In the genomic region with DNA sequence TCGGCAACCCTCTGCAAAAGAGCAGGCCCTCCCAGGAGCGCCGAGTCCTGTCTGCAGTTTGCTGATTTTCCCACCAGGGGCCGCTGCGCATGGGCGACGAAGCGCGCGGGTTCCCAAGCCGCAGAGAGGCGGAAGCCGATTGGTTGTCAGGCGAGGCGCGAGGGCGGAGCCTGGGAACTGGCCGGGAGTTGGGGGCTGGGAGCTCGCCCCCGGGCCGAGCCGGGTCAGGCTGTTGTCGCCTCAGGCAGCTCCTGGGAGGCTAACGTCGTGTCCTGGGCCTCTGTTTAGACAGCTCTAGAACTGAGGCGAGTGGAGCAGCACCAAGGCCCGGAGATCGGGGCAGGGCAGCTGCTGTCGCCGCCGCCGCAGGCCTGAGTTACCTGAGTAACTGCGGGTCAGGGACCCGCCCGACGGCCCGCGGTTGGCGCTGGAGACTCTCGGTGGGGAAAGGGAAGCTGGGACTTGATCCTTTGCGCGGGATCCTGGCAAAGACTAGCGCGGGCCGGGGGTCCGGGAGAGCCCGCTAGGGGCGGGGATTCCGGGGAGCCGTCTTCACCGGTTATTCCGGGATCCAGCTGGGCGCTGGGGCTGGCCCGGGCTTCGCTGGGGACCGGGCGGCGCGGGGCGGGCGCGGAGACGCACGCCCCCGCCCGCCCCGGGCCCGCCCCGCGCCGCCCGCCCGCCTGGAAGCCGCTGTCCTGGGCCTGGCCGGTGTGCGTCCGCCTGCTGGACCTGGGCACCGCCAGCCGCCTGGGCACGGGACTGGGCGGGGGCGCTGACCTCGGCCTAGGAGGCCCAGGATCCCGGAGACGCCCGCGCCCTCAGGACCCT, we compare ENCODE assay signal across 8 cellular contexts. TPM values are rescaled to one million over a fixed set of nuclear protein-coding genes. Genes with fewer than 3 reads are reported as not detected.
DNase-seq lines count a peak whose midpoint lies in the region; ATAC-seq, FAIRE-seq and TF ChIP-seq lines count a peak whose summit lies in the region.

A gene (plus strand): TSS at position 688 of the 831 bp plus-strand sequence. CDS start 607 bp downstream, outside the sequence.

- peak within 1 kb of the TSS; percentile 85 to 96 (median 96) for H3K27ac ChIP-seq in pancreas
- H3K27ac ChIP-seq in tibial artery = peak within 1 kb of the TSS; percentile 93 to 98

- H3K27me3 Mint-ChIP-seq in activated naive CD8-positive, alpha-beta T cell treated with anti-CD3 and anti-CD28 coated beads for 36 hours = no peaks in the 10 kb centered on the region

- FAIRE-seq in pancreas (lab: Jason Lieb, UNC) = no peak

- peaks cover 16 to 36% (median 28%) of the 10 kb centered on the region in 3 donors for H3K4me1 ChIP-seq in pancreas
- H3K4me1 ChIP-seq in tibial artery = peaks cover 0 to 46% (median 39%) of the 10 kb centered on the region in 4 donors

- TF ChIP-seq CTCF in GM12864 (IDR thresholded peaks at IDR 0.05; ENCODE audit: low read depth, low read length, missing control alignments) (peak; percentile 87), pancreas (IDR thresholded peaks at IDR 0.05) (peak; percentile 96 to 98 (median 97)), tibial artery (IDR thresholded peaks at IDR 0.05) (peak; percentile 96 to 99)

- H3K9me3 Mint-ChIP-seq in activated naive CD8-positive, alpha-beta T cell treated with anti-CD3 and anti-CD28 coated beads for 36 hours = no peaks in the 10 kb centered on the region

- peaks cover 15% of the 10 kb centered on the region for H3K36me3 Mint-ChIP-seq in activated naive CD8-positive, alpha-beta T cell treated with anti-CD3 and anti-CD28 coated beads for 36 hours

- H3K36me3 ChIP-seq in pancreas = no peaks in the 10 kb centered on the region
- H3K36me3 ChIP-seq in tibial artery = no peaks in the 10 kb centered on the region

- peak within 1 kb of the TSS; percentile 98 for H3K4me3 Mint-ChIP-seq in activated naive CD8-positive, alpha-beta T cell treated with anti-CD3 and anti-CD28 coated beads for 36 hours

- H3K27me3 ChIP-seq in pancreas = no peaks in the 10 kb centered on the region
- H3K27me3 ChIP-seq in tibial artery = no peaks in the 10 kb centered on the region

- H3K9me3 ChIP-seq in pancreas (no peaks in the 10 kb centered on the region), tibial artery (no peaks in the 10 kb centered on the region)

- 0 to 1% methylated on average over 39 to 86 of the region's 87 CpGs for WGBS in pancreas, 2 donors

- peaks cover 53% of the 10 kb centered on the region for H3K4me1 Mint-ChIP-seq in activated naive CD8-positive, alpha-beta T cell treated with anti-CD3 and anti-CD28 coated beads for 36 hours

- peak within 1 kb of the TSS; percentile 88 for H3K4me3 ChIP-seq in GM12864 (ENCODE audit: low read depth, low read length)
- peak within 1 kb of the TSS; percentile 80 to 92 (median 82) for H3K4me3 ChIP-seq in pancreas
- H3K4me3 ChIP-seq in tibial artery = peak within 1 kb of the TSS; percentile 89 to 93

- peak within 1 kb of the TSS; percentile 97 for H3K27ac Mint-ChIP-seq in activated naive CD8-positive, alpha-beta T cell treated with anti-CD3 and anti-CD28 coated beads for 36 hours

- ATAC-seq in HG02610 (IDR thresholded peaks at IDR 0.05; ENCODE audit: unreplicated experiment) (peak; percentile 56), pancreas (peak; percentile 89 to 95 (median 91))

- DNase-seq in GM12864 (ENCODE audit: low read depth) (peak; percentile 87), NCI-H1092 (lab: John Stamatoyannopoulos, UW) (peak; percentile 89), SKM-1 treated with dmso at 0.1 percent for 144 hours (lab: John Stamatoyannopoulos, UW; ENCODE audit: unreplicated experiment) (peak; percentile 85), head of caudate nucleus (peak; percentile 86 to 99 (median 96)), pancreas (peak; percentile 93 to 98 (median 96)), tibial artery (peak; percentile 92 to 96)
- DNase-seq in activated naive CD8-positive, alpha-beta T cell treated with anti-CD3 and anti-CD28 coated beads for 36 hours = peak; percentile 99

- intact Hi-C loops in head of caudate nucleus (cut with DNase I) (loop anchor here (2.0 kb wide), 1 partner anchor 218 kb away; no protein-coding TSS in a partner anchor), pancreas (cut with DNase I) (loop anchor here in 1 of 3 donors (5.0 kb wide), 1 partner anchor 217 kb away; no protein-coding TSS in a partner anchor), tibial artery (cut with DNase I; ENCODE audit: low total_unique reads) (loop anchor here (2.0 to 5.0 kb wide), 2 partner anchors 92 to 218 kb away; no protein-coding TSS in a partner anchor)

RNA-seq across cellular contexts. Expression of the gene that starts here (rescaled TPM):
- total RNA-seq in activated naive CD8-positive, alpha-beta T cell treated with anti-CD3 and anti-CD28 coated beads for 36 hours = 10 to 100 TPM; 49.4 to 55.4 TPM
- total RNA-seq in pancreas = 10 to 100 TPM; 17.0 to 28.9 (median 20.4) TPM
- 10 to 100 TPM; 10.2 to 13.3 TPM for polyA plus RNA-seq in pancreas

Comparison
In these comparisons a context has a peak if more than half of its experiments do, and no peak if none do; other contexts are left out.
1. Peak in every context shown above with its lines: DNase-seq, ATAC-seq, H3K4me3 ChIP-seq and H3K27ac ChIP-seq.